ENCODE assay signal across 8 cellular contexts in the genomic region with DNA sequence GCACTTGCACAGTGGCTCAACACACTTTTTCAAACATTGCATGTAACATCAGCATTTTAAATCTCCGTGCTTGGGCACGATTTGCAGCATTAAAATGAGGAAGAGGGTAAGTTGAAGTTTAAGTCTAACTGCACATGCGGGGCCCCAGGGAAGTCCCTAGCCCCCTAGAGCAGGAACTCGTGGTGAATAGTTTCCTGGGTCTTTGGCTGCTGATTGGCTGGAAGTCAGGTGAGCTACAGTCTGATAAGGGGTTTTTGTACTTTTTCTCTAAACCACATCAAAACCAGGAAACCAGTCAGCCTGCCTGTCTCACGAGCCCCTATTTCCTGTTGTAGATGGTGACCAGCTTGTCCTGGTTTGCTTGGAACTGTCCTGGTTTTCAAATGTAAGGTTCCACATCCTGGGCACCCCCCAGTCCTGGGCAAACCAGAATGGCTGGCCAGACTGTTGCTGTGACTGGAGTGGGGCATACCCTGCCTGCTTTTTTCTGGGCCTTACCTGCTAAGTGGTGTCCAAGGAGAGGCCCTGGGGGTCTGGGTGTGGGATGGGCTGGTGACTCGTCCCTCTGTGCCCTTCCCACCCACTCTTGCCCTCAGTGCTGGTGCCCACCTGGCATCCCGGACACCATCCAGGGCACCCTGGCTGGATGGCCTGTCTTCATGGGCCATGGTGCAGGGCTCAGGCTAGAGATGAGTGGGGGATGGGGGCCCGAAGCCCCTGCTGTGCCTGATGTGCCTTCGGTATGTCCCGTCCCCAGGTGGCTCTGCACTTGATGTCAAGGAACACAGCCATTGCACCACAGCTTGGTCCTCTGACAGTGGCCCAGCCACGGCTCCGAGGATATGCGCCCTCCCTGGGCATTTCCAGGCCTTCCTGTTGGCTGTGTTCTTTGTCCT. TPM values are rescaled to one million over a fixed set of nuclear protein-coding genes. Genes with fewer than 3 reads are reported as not detected.
DNase-seq lines count a peak whose midpoint lies in the region; ATAC-seq and TF ChIP-seq lines count a peak whose summit lies in the region.

No MANE protein-coding gene starts in this region.

- H3K36me3 Mint-ChIP-seq in CD4-positive, CD25-positive, alpha-beta regulatory T cell, result peaks cover 5% of the 10 kb centered on the region

- TF ChIP-seq POLR2A in esophagus squamous epithelium (IDR thresholded peaks at IDR 0.05), result no peak

- H3K9me3 ChIP-seq in CD4-positive, CD25-positive, alpha-beta regulatory T cell (ENCODE audit: control insufficient read depth in 2 of 2, low read length in 2 of 2), result peaks cover 0 to 10% of the 10 kb centered on the region in 2 experiments
- H3K9me3 ChIP-seq in esophagus squamous epithelium, result no peaks in the 10 kb centered on the region

- peak overlapping the region in 2 of 4 donors; percentile 27 to 45 for H3K4me3 Mint-ChIP-seq in CD4-positive, CD25-positive, alpha-beta regulatory T cell

- H3K36me3 ChIP-seq in CD4-positive, CD25-positive, alpha-beta regulatory T cell (ENCODE audit: control insufficient read depth, insufficient read depth, low read length), result no peaks in the 10 kb centered on the region
- no peaks in the 10 kb centered on the region for H3K36me3 ChIP-seq in KMS-11 (ENCODE audit: insufficient read depth)
- no peaks in the 10 kb centered on the region for H3K36me3 ChIP-seq in esophagus squamous epithelium

- H3K4me1 Mint-ChIP-seq in CD4-positive, CD25-positive, alpha-beta regulatory T cell, result peaks cover 16 to 57% (median 37%) of the 10 kb centered on the region in 4 donors

- H3K27me3 ChIP-seq in CD4-positive, CD25-positive, alpha-beta regulatory T cell (ENCODE audit: control insufficient read depth, insufficient read depth, low read length), result no peaks in the 10 kb centered on the region
- H3K27me3 ChIP-seq in KMS-11 (ENCODE audit: insufficient read depth, low read depth) (no peaks in the 10 kb centered on the region), esophagus squamous epithelium (peaks cover 0 to 7% (median 0%) of the 10 kb centered on the region in 4 donors)

- peak overlapping the region; percentile 97 for H3K27ac ChIP-seq in CD4-positive, CD25-positive, alpha-beta regulatory T cell (ENCODE audit: insufficient read depth, low read length, poor library complexity, severe bottlenecking)
- H3K27ac ChIP-seq in KMS-11 (peak overlapping the region; percentile 42; the same call in 1 of the 2 replicates), esophagus squamous epithelium (peak overlapping the region in 2 of 4 donors; percentile 11 to 66)

- TF ChIP-seq CTCF in KMS-11 (conservative IDR thresholded peaks at IDR 0.05; ENCODE audit: low read depth, low read length), result no peak
- no peak for TF ChIP-seq CTCF in esophagus squamous epithelium (IDR thresholded peaks at IDR 0.05)
- TF ChIP-seq CTCF in foreskin fibroblast (IDR thresholded peaks at IDR 0.05; ENCODE audit: low read depth, low read length), result no peak

- H3K4me1 ChIP-seq in CD4-positive, CD25-positive, alpha-beta regulatory T cell (ENCODE audit: control insufficient read depth, insufficient read depth, low read length, poor library complexity, severe bottlenecking), result peaks cover 87% of the 10 kb centered on the region
- peaks cover 24% of the 10 kb centered on the region for H3K4me1 ChIP-seq in KMS-11 (ENCODE audit: low read depth, poor library complexity, severe bottlenecking)
- peaks cover 0 to 39% (median 11%) of the 10 kb centered on the region in 3 donors for H3K4me1 ChIP-seq in esophagus squamous epithelium

- no peaks in the 10 kb centered on the region for H3K79me2 ChIP-seq in KMS-11 (ENCODE audit: insufficient read depth, low read depth)

- H3K9ac ChIP-seq in KMS-11, result no peak overlapping the region; the same call in 1 of the 2 replicates

- peaks cover 0 to 16% (median 0%) of the 10 kb centered on the region in 7 donors for H3K9me3 Mint-ChIP-seq in CD4-positive, CD25-positive, alpha-beta regulatory T cell

- no peaks in the 10 kb centered on the region for H4K20me1 ChIP-seq in KMS-11 (ENCODE audit: insufficient read depth)

- ATAC-seq in CD4-positive, CD25-positive, alpha-beta regulatory T cell (ENCODE audit: low read depth in 2 of 2), result peak; percentile 91 to 93
- peak; percentile 60 for ATAC-seq in GM21367 (IDR thresholded peaks at IDR 0.05; ENCODE audit: unreplicated experiment)

- no peaks in the 10 kb centered on the region for H3K27me3 Mint-ChIP-seq in CD4-positive, CD25-positive, alpha-beta regulatory T cell

- H2AFZ ChIP-seq in KMS-11 (ENCODE audit: low read depth), result peak overlapping the region; percentile 81

- H3K4me3 ChIP-seq in CD4-positive, CD25-positive, alpha-beta regulatory T cell (ENCODE audit: low read depth, low read length), result peak overlapping the region; percentile 75
- H3K4me3 ChIP-seq in KMS-11 (IDR thresholded peaks at IDR 0.05; ENCODE audit: insufficient read depth, low read depth, low read length), result no peak overlapping the region
- H3K4me3 ChIP-seq in esophagus squamous epithelium, result no peak overlapping the region
- H3K4me3 ChIP-seq in foreskin fibroblast (ENCODE audit: low read depth in 1 of 2, low read length in 2 of 2), result no peak overlapping the region

- H3K4me2 ChIP-seq in KMS-11, result peak overlapping the region; percentile 33

- no peak overlapping the region for H3K27ac Mint-ChIP-seq in CD4-positive, CD25-positive, alpha-beta regulatory T cell

- intact Hi-C loops in esophagus squamous epithelium (cut with DNase I), result no loop called here

- peak; percentile 81 to 95 (median 92) for DNase-seq in CD4-positive, CD25-positive, alpha-beta regulatory T cell
- peak; percentile 46 to 81 for DNase-seq in activated CD4-positive, alpha-beta T cell treated with anti-CD3 and anti-CD28 coated beads, Interleukin-2, amount 50 U/mL, for 24 hours (ENCODE audit: low read depth in 1 of 2, low spot score in 1 of 2)
- peak; percentile 18 for DNase-seq in esophagus squamous epithelium (lab: John Stamatoyannopoulos, UW)
- peak; percentile 69 for DNase-seq in stimulated activated CD8-positive, alpha-beta memory T cell treated with anti-CD3 and anti-CD28 coated beads, Interleukin-12 subunit alpha, Interleukin-12 subunit beta, amount 100 ng/mL, for 24 hours (ENCODE audit: extremely low read depth)
- no peak for DNase-seq in NCI-H1092 (lab: John Stamatoyannopoulos, UW)
- DNase-seq in foreskin fibroblast, result no peak

- 57 to 67% methylated on average over 8 of the region's 13 CpGs for WGBS in esophagus squamous epithelium, 2 donors

RNA-seq across cellular contexts. Expression of gene SUN5, which starts 31.8 kb away (rescaled TPM):
- total RNA-seq in CD4-positive, CD25-positive, alpha-beta regulatory T cell, result not detected
- not detected for polyA plus RNA-seq in CD4-positive, CD25-positive, alpha-beta regulatory T cell
- total RNA-seq in esophagus squamous epithelium, result not detected

RNA-seq across cellular contexts. Expression of gene BPIFB2, which starts 35.1 kb away (rescaled TPM):
- total RNA-seq in CD4-positive, CD25-positive, alpha-beta regulatory T cell, result not detected
- not detected for polyA plus RNA-seq in CD4-positive, CD25-positive, alpha-beta regulatory T cell
- 10 to 100 TPM in 1 of 4 donors, 1 to 10 TPM in 1, under 1 TPM in 1, not detected in 1; 0.19 to 93.5 (median 1.6) TPM for total RNA-seq in esophagus squamous epithelium

RNA-seq across cellular contexts. Expression of gene BPIFB6, which starts 59.0 kb away (rescaled TPM):
- not detected for total RNA-seq in CD4-positive, CD25-positive, alpha-beta regulatory T cell
- polyA plus RNA-seq in CD4-positive, CD25-positive, alpha-beta regulatory T cell, result not detected
- total RNA-seq in esophagus squamous epithelium, result not detected

Comparison
In these comparisons a context has a peak if more than half of its experiments do, and no peak if none do; other contexts are left out.
1. DNase-seq: peak in CD4-positive, CD25-positive, alpha-beta regulatory T cell (3 of 3), activated CD4-positive, alpha-beta T cell treated with anti-CD3 and anti-CD28 coated beads, Interleukin-2, amount 50 U/mL, for 24 hours (2 of 2), esophagus squamous epithelium (single experiment) and stimulated activated CD8-positive, alpha-beta memory T cell treated with anti-CD3 and anti-CD28 coated beads, Interleukin-12 subunit alpha, Interleukin-12 subunit beta, amount 100 ng/mL, for 24 hours (single experiment); none in NCI-H1092 (single experiment) and foreskin fibroblast (0 of 2).